In the genomic region with DNA sequence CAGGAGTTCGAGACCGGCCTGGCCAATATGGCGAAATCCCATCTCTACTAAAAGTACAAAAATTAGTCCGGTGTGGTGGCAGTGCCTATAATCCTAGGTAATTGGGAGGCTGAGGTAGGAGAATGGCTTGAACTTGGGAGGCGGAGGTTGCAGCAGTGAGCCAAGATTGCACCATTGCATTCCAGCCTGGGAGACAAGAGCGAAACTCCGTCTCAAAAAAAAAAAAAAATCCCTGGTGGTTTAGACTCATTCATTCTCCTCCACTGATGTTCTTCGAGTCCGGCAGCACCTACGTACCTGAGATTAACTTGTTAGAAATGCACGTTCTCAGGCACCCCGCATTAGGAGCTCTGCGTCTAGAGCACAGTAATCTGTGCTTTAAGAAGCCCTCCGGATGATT, we compare ENCODE assay signal across 17 cellular contexts.
"Had no signal": no experiment of that assay in that cellular context is flagged by ENCODE, and none has a peak within 500 bp of the region (broad histone marks: within the 10 kb centered on the region; RNA-seq: fewer than 3 reads in every experiment).

No MANE protein-coding gene starts in this region.

- ATAC-seq: activated CD4-positive, CD25-positive, alpha-beta regulatory T cell treated with anti-CD3 and anti-CD28 coated beads, Interleukin-2, amount 50 U/mL, for 24 hours; esophagus mucosa; gastrocnemius medialis; left lung; mucosa of descending colon; naive thymus-derived CD4-positive, alpha-beta T cell; sciatic nerve had no signal

- H3K9ac ChIP-seq: parathyroid adenoma had no signal

- H3K27ac ChIP-seq: brain microvascular endothelial cell, coronary artery, gastrocnemius medialis, parathyroid adenoma had no signal

- H3K27ac Mint-ChIP-seq: naive thymus-derived CD4-positive, alpha-beta T cell had no signal

- H3K9me3 ChIP-seq: gastrocnemius medialis, left lung, mucosa of descending colon had no signal

- H3K9me3 Mint-ChIP-seq: activated naive CD4-positive, alpha-beta T cell treated with anti-CD3 and anti-CD28 coated beads for 36 hours; naive thymus-derived CD4-positive, alpha-beta T cell had no signal

- H2AFZ ChIP-seq: parathyroid adenoma had no signal

- H3K27me3 ChIP-seq: brain microvascular endothelial cell had no signal

- H3K4me3 Mint-ChIP-seq: activated naive CD4-positive, alpha-beta T cell treated with anti-CD3 and anti-CD28 coated beads for 36 hours had no signal

- H3K36me3 ChIP-seq: brain microvascular endothelial cell, gastrocnemius medialis, left lung had no signal

- H3K4me3 ChIP-seq: coronary artery, gastrocnemius medialis, mucosa of descending colon had no signal

- H3K27me3 Mint-ChIP-seq: naive thymus-derived CD4-positive, alpha-beta T cell had no signal

- DNase-seq: activated CD8-positive, alpha-beta memory T cell treated with anti-CD3 and anti-CD28 coated beads for 24 hours; aorta; central memory CD4-positive, alpha-beta T cell; gastrocnemius medialis; head of caudate nucleus; mucosa of descending colon; stimulated activated naive CD4-positive, alpha-beta T cell; T1000 had no signal
